In genomic region chr19:5623397-5624153, GRCh38 we compare ENCODE assay signal across 6 cellular contexts. TPM values are rescaled to one million over a fixed set of nuclear protein-coding genes. Genes with fewer than 3 reads are reported as not detected.
A peak's percentile ranks its signal among the peaks of the same experiment; 100 is the strongest.
DNase-seq lines count a peak whose midpoint lies in the region.

No MANE protein-coding gene starts in this region.

- H3K9me3 ChIP-seq in mucosa of rectum (ENCODE audit: control insufficient read depth in 2 of 2, low read length in 2 of 2), result no peaks in the 10 kb centered on the region

- H3K27ac ChIP-seq in adipose tissue (ENCODE audit: low read depth, low read length), result peak overlapping the region; percentile 86
- H3K27ac ChIP-seq in mucosa of rectum (ENCODE audit: low read depth in 2 of 2, low read length in 2 of 2), result peak overlapping the region; percentile 93 to 96

- DNase-seq in activated naive CD4-positive, alpha-beta T cell treated with Interleukin-2 at 50 U/mL for 16 hours, result peak; percentile 29
- no peak for DNase-seq in activated naive CD4-positive, alpha-beta T cell (lab: John Stamatoyannopoulos, UW)
- no peak for DNase-seq in superior temporal gyrus (ENCODE audit: extremely low spot score)
- DNase-seq in OCI-M2 (lab: John Stamatoyannopoulos, UW; ENCODE audit: unreplicated experiment), result no peak

- 0% methylated on average over 52 to 55 of the region's 55 CpGs for WGBS in adipose tissue, 3 donors

- H3K36me3 ChIP-seq in mucosa of rectum (ENCODE audit: control insufficient read depth in 2 of 2, insufficient read depth in 2 of 2, low read length in 2 of 2), result peaks cover 35 to 51% of the 10 kb centered on the region in 2 donors

- peak overlapping the region; percentile 84 to 90 for H3K9ac ChIP-seq in mucosa of rectum (ENCODE audit: low read depth in 1 of 2, low read length in 2 of 2)

- H3K4me1 ChIP-seq in mucosa of rectum (ENCODE audit: control insufficient read depth in 2 of 2, insufficient read depth in 2 of 2, low read length in 2 of 2), result peaks cover 32 to 35% of the 10 kb centered on the region in 2 donors

- peak overlapping the region; percentile 80 to 98 for H3K4me3 ChIP-seq in mucosa of rectum (ENCODE audit: low read length in 2 of 2)

- no peaks in the 10 kb centered on the region for H3K27me3 ChIP-seq in mucosa of rectum (ENCODE audit: control insufficient read depth in 2 of 2, insufficient read depth in 2 of 2, low read length in 2 of 2)

RNA-seq across cellular contexts. Expression of gene SAFB, which starts 0.7 kb away (rescaled TPM):
- polyA plus RNA-seq in adipose tissue, result 10 to 100 TPM; 34.3 to 49.7 (median 46.9) TPM

RNA-seq across cellular contexts. Expression of gene SAFB2, which starts 1.0 kb away (rescaled TPM):
- polyA plus RNA-seq in adipose tissue, result 10 to 100 TPM; 35.0 to 48.0 (median 35.4) TPM

RNA-seq across cellular contexts. Expression of gene TINCR, which starts 55.8 kb away (rescaled TPM):
- polyA plus RNA-seq in adipose tissue, result 1 to 10 TPM in 1 of 3 donors, under 1 TPM in 2; 0.23 to 2.6 (median 0.36) TPM

RNA-seq across cellular contexts. Expression of gene MICOS13, which starts 56.7 kb away (rescaled TPM):
- polyA plus RNA-seq in adipose tissue, result 100 to 1,000 TPM in 1 of 3 donors, 10 to 100 TPM in 2; 53.6 to 120 (median 96.2) TPM

RNA-seq across cellular contexts. Expression of gene HSD11B1L, which starts 57.3 kb away (rescaled TPM):
- polyA plus RNA-seq in adipose tissue, result 1 to 10 TPM; 5.4 to 7.5 (median 6.5) TPM
